ENCODE assay signal across 9 cellular contexts in genomic region chr22:42317691-42318547, GRCh38. TPM values are rescaled to one million over a fixed set of nuclear protein-coding genes. Genes with fewer than 3 reads are reported as not detected.
DNase-seq lines count a peak whose midpoint lies in the region; ATAC-seq and FAIRE-seq lines count a peak whose summit lies in the region.
"Had no signal": no experiment of that assay in that cellular context is flagged by ENCODE, and none has a peak within 500 bp of the region (broad histone marks: within the 10 kb centered on the region; RNA-seq: fewer than 3 reads in every experiment).

No MANE protein-coding gene starts in this region.

- no peak overlapping the region for H3K27ac ChIP-seq in right cardiac atrium (ENCODE audit: low read length)
- H3K27ac ChIP-seq: thoracic aorta had no signal

- peak overlapping the region; percentile 22 for H3K9ac ChIP-seq in endocrine pancreas (ENCODE audit: control insufficient read depth, insufficient read depth, low read length)

- H3K9me3 ChIP-seq in endocrine pancreas (ENCODE audit: control insufficient read depth, low read length) (no peaks in the 10 kb centered on the region), right cardiac atrium (ENCODE audit: control insufficient read depth, low read length) (no peaks in the 10 kb centered on the region)
- H3K9me3 ChIP-seq: thoracic aorta had no signal

- FAIRE-seq in GM19239 (lab: Jason Lieb, UNC) = no peak

- DNase-seq in HPDE6-E6E7 (ENCODE audit: extremely low spot score) (peak; percentile 69), NCI-H2227 treated with DMSO at 0.1 percent for 48 hours (lab: John Stamatoyannopoulos, UW) (peak; percentile 84), renal cortical epithelial cell (ENCODE audit: low read depth) (peak; percentile 40), GM19239 (ENCODE audit: insufficient read length, low spot score) (no peak), right cardiac atrium (no peak), OCI-M2 (lab: John Stamatoyannopoulos, UW; ENCODE audit: unreplicated experiment) (no peak)

- 75% methylated on average over 25 of the region's 25 CpGs for WGBS in right cardiac atrium

- H3K4me1 ChIP-seq in endocrine pancreas (ENCODE audit: control insufficient read depth, insufficient read depth, low read length) (no peaks in the 10 kb centered on the region), right cardiac atrium (ENCODE audit: control insufficient read depth, insufficient read depth, low read length) (no peaks in the 10 kb centered on the region)

- H3K4me3 ChIP-seq in endocrine pancreas (ENCODE audit: control insufficient read depth, insufficient read depth, low read length) (no peak overlapping the region), right cardiac atrium (ENCODE audit: low read length) (no peak overlapping the region)
- H3K4me3 ChIP-seq: thoracic aorta had no signal

- ATAC-seq in HG03460 (IDR thresholded peaks at IDR 0.05; ENCODE audit: unreplicated experiment) = no peak
- ATAC-seq in right cardiac atrium = no peak

- intact Hi-C loops in right cardiac atrium (cut with DNase I) = no loop called here

- no peaks in the 10 kb centered on the region for H3K27me3 ChIP-seq in endocrine pancreas (ENCODE audit: control insufficient read depth, insufficient read depth, low read length)
- H3K27me3 ChIP-seq in right cardiac atrium (ENCODE audit: control insufficient read depth, insufficient read depth) = no peaks in the 10 kb centered on the region

- no peaks in the 10 kb centered on the region for H3K36me3 ChIP-seq in endocrine pancreas (ENCODE audit: control insufficient read depth, insufficient read depth, low read length)
- H3K36me3 ChIP-seq: thoracic aorta had no signal

RNA-seq across cellular contexts. Expression of gene TCF20, which starts 47.5 kb away (rescaled TPM):
- total RNA-seq in renal cortical epithelial cell (23.3 and 44.0 TPM in 2 replicates), right cardiac atrium (10 to 100 TPM; 16.3 to 19.6 (median 17.9) TPM)
- 6.5 TPM for polyA plus RNA-seq in right cardiac atrium

Comparison
In these comparisons a context has a peak if more than half of its experiments do, and no peak if none do; other contexts are left out.
1. DNase-seq: peak in HPDE6-E6E7 (single experiment), NCI-H2227 treated with DMSO at 0.1 percent for 48 hours (single experiment) and renal cortical epithelial cell (single experiment); none in GM19239 (single experiment), right cardiac atrium (0 of 3) and OCI-M2 (single experiment).